ENCODE assay signal across 23 cellular contexts in the genomic region with DNA sequence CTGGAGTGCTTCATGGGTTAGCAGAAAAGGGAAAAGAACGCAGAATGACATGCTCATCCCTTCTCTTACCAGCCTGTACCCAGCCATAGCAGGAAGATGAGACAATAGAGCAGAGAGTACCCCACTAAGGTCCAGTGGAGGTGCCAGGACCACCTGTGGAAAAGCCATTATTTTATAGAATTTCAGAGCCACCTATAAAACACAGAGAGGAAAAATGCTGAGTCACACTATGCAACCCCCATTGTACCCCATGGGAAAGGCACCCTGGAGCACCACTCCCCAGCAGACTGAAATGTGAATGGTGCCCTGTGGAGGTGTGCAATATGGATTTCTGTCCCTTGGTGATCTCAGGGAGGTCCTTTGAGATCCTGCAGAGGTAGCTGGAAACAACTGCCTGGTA.
"Had no signal": no experiment of that assay in that cellular context is flagged by ENCODE, and none has a peak within 500 bp of the region (broad histone marks: within the 10 kb centered on the region; RNA-seq: fewer than 3 reads in every experiment).

No MANE protein-coding gene starts in this region.

- H3K4me3 ChIP-seq: coronary artery, lower lobe of right lung, psoas muscle, skin epidermis, spleen, testis, tibial artery had no signal

- H3K9me3 ChIP-seq: lower lobe of right lung, psoas muscle, testis had no signal

- H3K27ac ChIP-seq: coronary artery, lower lobe of right lung, psoas muscle, skin epidermis, spleen, testis, tibial artery had no signal

- H3K9me3 Mint-ChIP-seq: effector memory CD8-positive, alpha-beta T cell had no signal

- H3K4me1 Mint-ChIP-seq: immature natural killer cell; stimulated activated memory B cell treated with anti-CD40 and anti-IgM and Interleukin-4, amounts not matched to agents 10 μg/mL and 1 μg/mL and 100 μg/mL, for 72 hours had no signal

- H3K4me1 ChIP-seq: lower lobe of right lung, psoas muscle, spleen, testis, tibial artery had no signal

- ATAC-seq: effector memory CD8-positive, alpha-beta T cell; left ventricle myocardium superior; lower lobe of right lung; naive thymus-derived CD8-positive, alpha-beta T cell; psoas muscle; right cardiac atrium; stimulated activated memory B cell treated with anti-CD40 and anti-IgM and Interleukin-4, amounts not matched to agents 10 μg/mL and 1 μg/mL and 100 μg/mL, for 72 hours; stimulated activated naive CD8-positive, alpha-beta T cell treated with anti-CD3 and anti-CD28 coated beads, Interleukin-15, Interleukin-2, amounts not matched to agents 100 U/mL and 50 U/mL, for 24 hours had no signal

- H3K27me3 Mint-ChIP-seq: type B pancreatic cell had no signal

- H3K27ac Mint-ChIP-seq: effector memory CD8-positive, alpha-beta T cell; immature natural killer cell; naive thymus-derived CD8-positive, alpha-beta T cell; nephron progenitor cell; stimulated activated memory B cell treated with anti-CD40 and anti-IgM and Interleukin-4, amounts not matched to agents 10 μg/mL and 1 μg/mL and 100 μg/mL, for 72 hours had no signal

- FAIRE-seq: frontal cortex, keratinocyte had no signal

- H3K36me3 Mint-ChIP-seq: type B pancreatic cell had no signal

- DNase-seq: effector memory CD8-positive, alpha-beta T cell; hypothalamus; immature natural killer cell; left ventricle myocardium superior; lower lobe of right lung; naive thymus-derived CD8-positive, alpha-beta T cell; nephron progenitor cell; nucleus accumbens; posterior cingulate gyrus; psoas muscle; right cardiac atrium; spleen; stimulated activated CD4-positive, alpha-beta T cell treated with anti-CD3 and anti-CD28 coated beads, Interleukin-4, amount 100 ng/mL, for 4 hours; stimulated activated naive CD8-positive, alpha-beta T cell treated with anti-CD3 and anti-CD28 coated beads, Interleukin-15, Interleukin-2, amounts not matched to agents 100 U/mL and 50 U/mL, for 24 hours; substantia nigra; testis; tibial artery had no signal

- H3K4me3 Mint-ChIP-seq: effector memory CD8-positive, alpha-beta T cell; immature natural killer cell; naive thymus-derived CD8-positive, alpha-beta T cell; nephron progenitor cell; stimulated activated memory B cell treated with anti-CD40 and anti-IgM and Interleukin-4, amounts not matched to agents 10 μg/mL and 1 μg/mL and 100 μg/mL, for 72 hours had no signal

- H3K36me3 ChIP-seq: lower lobe of right lung, spleen, tibial artery had no signal

- H3K27me3 ChIP-seq: testis had no signal
